ENCODE assay signal across 20 cellular contexts in genomic region chr11:126483796-126484195, GRCh38.
"Had no signal": no experiment of that assay in that cellular context is flagged by ENCODE, and none has a peak within 500 bp of the region (broad histone marks: within the 10 kb centered on the region; RNA-seq: fewer than 3 reads in every experiment).

No MANE protein-coding gene starts in this region.

- H3K4me3 Mint-ChIP-seq: central memory CD8-positive, alpha-beta T cell; memory B cell; natural killer cell; T-cell had no signal

- H3K27me3 Mint-ChIP-seq: T-cell had no signal

- H3K27me3 ChIP-seq: brain microvascular endothelial cell, esophagus squamous epithelium, right atrium auricular region, stomach had no signal

- H3K36me3 Mint-ChIP-seq: memory B cell, natural killer cell, T-cell had no signal

- H3K27ac Mint-ChIP-seq: activated T-helper 2 cell treated with anti-CD3 and anti-CD28 coated beads, Interferon-gamma antibody, Interleukin-2, Interleukin-4, amounts not matched to agents 10 μg/mL and 5 μg/mL and 100 μg/mL, durations not matched to agents 14 hours and 24 hours and 36 hours; memory B cell; natural killer cell; progenitor cell of endocrine pancreas; T-cell had no signal

- H3K36me3 ChIP-seq: brain microvascular endothelial cell, esophagus squamous epithelium, right atrium auricular region, stomach, thoracic aorta had no signal

- ATAC-seq: left ventricle myocardium superior, natural killer cell, T-cell had no signal

- H3K9me3 ChIP-seq: esophagus squamous epithelium, right atrium auricular region, stomach, thoracic aorta had no signal

- H3K27ac ChIP-seq: brain microvascular endothelial cell, coronary artery, esophagus squamous epithelium, right atrium auricular region, stomach, thoracic aorta, VCaP had no signal

- DNase-seq: activated CD4-positive, alpha-beta T cell treated with anti-CD3 and anti-CD28 coated beads for 1 hour; activated CD4-positive, alpha-beta T cell treated with anti-CD3 and anti-CD28 coated beads, Interleukin-2, amount 50 U/mL, for 48 hours; activated naive CD4-positive, alpha-beta T cell treated with anti-CD3 and anti-CD28 coated beads, Interleukin-2, amount 50 U/mL, for 16 hours; brain microvascular endothelial cell; esophagus squamous epithelium; hypothalamus; left ventricle myocardium superior; natural killer cell; occipital lobe; stomach; T-cell; T1000 had no signal

- H3K9me3 Mint-ChIP-seq: activated T-helper 2 cell treated with anti-CD3 and anti-CD28 coated beads, Interferon-gamma antibody, Interleukin-2, Interleukin-4, amounts not matched to agents 10 μg/mL and 5 μg/mL and 100 μg/mL, durations not matched to agents 14 hours and 24 hours and 36 hours; central memory CD8-positive, alpha-beta T cell; memory B cell; natural killer cell; T-cell had no signal

- H3K4me3 ChIP-seq: coronary artery, esophagus squamous epithelium, right atrium auricular region, stomach, thoracic aorta had no signal
